In the genomic region with DNA sequence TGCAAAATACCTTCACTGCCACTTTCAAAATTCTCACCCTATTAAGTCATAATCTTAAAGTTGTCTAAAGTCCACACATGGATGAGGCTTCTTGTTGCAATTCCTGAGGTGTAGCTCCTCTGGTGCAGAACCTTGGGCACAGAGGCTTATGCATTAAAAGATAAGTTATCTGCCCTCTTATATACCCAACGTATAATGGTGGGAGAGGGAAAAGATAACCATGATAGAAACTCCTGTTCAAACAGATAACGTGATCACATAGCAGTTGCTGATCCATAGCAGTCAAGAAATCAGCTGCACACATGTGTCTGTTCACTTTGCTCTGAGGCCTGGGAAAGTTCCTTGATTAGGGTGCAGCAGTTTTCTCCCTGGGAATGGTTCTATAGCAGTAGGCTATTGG, we compare ENCODE assay signal across 27 cellular contexts.
"Had no signal": no experiment of that assay in that cellular context is flagged by ENCODE, and none has a peak within 500 bp of the region (broad histone marks: within the 10 kb centered on the region; RNA-seq: fewer than 3 reads in every experiment).

No MANE protein-coding gene starts in this region.

- H3K9ac ChIP-seq: parathyroid adenoma had no signal

- H3K9me3 Mint-ChIP-seq: nephron; neural crest cell; stimulated activated naive B cell treated with anti-CD40 and anti-IgM and Interleukin-4, amounts not matched to agents 10 μg/mL and 1 μg/mL and 100 μg/mL, for 72 hours had no signal

- H3K27me3 ChIP-seq: neutrophil, right lobe of liver, sigmoid colon, stomach, thyroid gland, tibial nerve, upper lobe of left lung, vagina had no signal

- H3K9me3 ChIP-seq: neutrophil, psoas muscle, right lobe of liver, sigmoid colon, thoracic aorta, thyroid gland, tibial nerve, upper lobe of left lung, vagina had no signal

- H3K4me3 Mint-ChIP-seq: natural killer cell; nephron; neural crest cell; stimulated activated effector memory CD8-positive, alpha-beta T cell treated with anti-CD3 and anti-CD28 coated beads, Interleukin-12 subunit alpha, Interleukin-12 subunit beta, amount 100 ng/mL, for 72 hours; stimulated activated naive B cell treated with anti-CD40 and anti-IgM and Interleukin-4, amounts not matched to agents 10 μg/mL and 1 μg/mL and 100 μg/mL, for 72 hours; stimulated activated naive CD8-positive, alpha-beta T cell treated with anti-CD3 and anti-CD28 coated beads, Interleukin-15, Interleukin-2, amounts not matched to agents 100 ng/mL and 50 ng/mL, for 24 hours had no signal

- H3K36me3 Mint-ChIP-seq: stimulated activated effector memory CD8-positive, alpha-beta T cell treated with anti-CD3 and anti-CD28 coated beads, Interleukin-12 subunit alpha, Interleukin-12 subunit beta, amount 100 ng/mL, for 72 hours; stimulated activated naive B cell treated with anti-CD40 and anti-IgM and Interleukin-4, amounts not matched to agents 10 μg/mL and 1 μg/mL and 100 μg/mL, for 72 hours had no signal

- H3K4me1 ChIP-seq: parathyroid adenoma, psoas muscle, right lobe of liver, sigmoid colon, stomach, thyroid gland, tibial nerve, upper lobe of left lung, vagina had no signal

- H3K36me3 ChIP-seq: neutrophil, right lobe of liver, sigmoid colon, stomach, thoracic aorta, thyroid gland, tibial nerve, upper lobe of left lung, vagina had no signal

- H3K4me1 Mint-ChIP-seq: natural killer cell; nephron; neural crest cell; stimulated activated effector memory CD8-positive, alpha-beta T cell treated with anti-CD3 and anti-CD28 coated beads, Interleukin-12 subunit alpha, Interleukin-12 subunit beta, amount 100 ng/mL, for 72 hours; stimulated activated naive B cell treated with anti-CD40 and anti-IgM and Interleukin-4, amounts not matched to agents 10 μg/mL and 1 μg/mL and 100 μg/mL, for 72 hours had no signal

- H3K27ac Mint-ChIP-seq: natural killer cell; nephron; progenitor cell of endocrine pancreas; stimulated activated effector memory CD8-positive, alpha-beta T cell treated with anti-CD3 and anti-CD28 coated beads, Interleukin-12 subunit alpha, Interleukin-12 subunit beta, amount 100 ng/mL, for 72 hours; stimulated activated naive B cell treated with anti-CD40 and anti-IgM and Interleukin-4, amounts not matched to agents 10 μg/mL and 1 μg/mL and 100 μg/mL, for 72 hours; stimulated activated naive CD8-positive, alpha-beta T cell treated with anti-CD3 and anti-CD28 coated beads, Interleukin-15, Interleukin-2, amounts not matched to agents 100 ng/mL and 50 ng/mL, for 24 hours had no signal

- H3K27ac ChIP-seq: neutrophil, parathyroid adenoma, psoas muscle, right lobe of liver, sigmoid colon, stomach, thoracic aorta, thyroid gland, tibial nerve, upper lobe of left lung, vagina had no signal

- H3K27me3 Mint-ChIP-seq: progenitor cell of endocrine pancreas; stimulated activated naive B cell treated with anti-CD40 and anti-IgM and Interleukin-4, amounts not matched to agents 10 μg/mL and 1 μg/mL and 100 μg/mL, for 72 hours; stimulated activated naive CD8-positive, alpha-beta T cell treated with anti-CD3 and anti-CD28 coated beads, Interleukin-15, Interleukin-2, amounts not matched to agents 100 ng/mL and 50 ng/mL, for 24 hours had no signal

- DNase-seq: natural killer cell; nucleus accumbens; psoas muscle; right cardiac atrium; right lobe of liver; sigmoid colon; small intestine; stimulated activated CD4-positive, alpha-beta T cell treated with anti-CD3 and anti-CD28 coated beads, Interleukin-15, amount 100 ng/mL, for 24 hours; stimulated activated CD4-positive, alpha-beta T cell treated with anti-CD3 and anti-CD28 coated beads, Interleukin-2, amount 100 ng/mL, for 24 hours; stimulated activated CD4-positive, alpha-beta T cell treated with anti-CD3 and anti-CD28 coated beads, Interleukin-2, amount 100 ng/mL, for 48 hours; stimulated activated CD4-positive, alpha-beta T cell treated with anti-CD3 and anti-CD28 coated beads, Interleukin-4, amount 100 ng/mL, for 24 hours; stimulated activated naive B cell treated with anti-CD40 and anti-IgM and Interleukin-4, amounts not matched to agents 10 μg/mL and 1 μg/mL and 100 μg/mL, for 72 hours; stimulated activated naive CD4-positive, alpha-beta T cell treated with Interleukin-2 at 50 U/mL for 16 hours; stomach; thyroid gland; trophoblast cell had no signal

- H3K4me3 ChIP-seq: psoas muscle, right lobe of liver, sigmoid colon, stomach, thoracic aorta, thyroid gland, tibial nerve, upper lobe of left lung, vagina had no signal
